1 cellular context compared by ENCODE assay signal in genomic region chr14:88565427-88565826, GRCh38.
A peak's percentile ranks its signal among the peaks of the same experiment; 100 is the strongest.
TF ChIP-seq lines count a peak whose summit lies in the region.

No MANE protein-coding gene starts in this region.

TF ChIP-seq in HepG2, 621 proteins besides CTCF, POLR2A, EP300 and RAD21:
- peak; percentile 38; the same call in 1 of the 2 replicates for TF ChIP-seq NR2F6 (IDR thresholded peaks at IDR 0.05)
- TF ChIP-seq NR2F6 (CRISPR knock-in tag; IDR thresholded peaks at IDR 0.05): no peak
- no peak for TF ChIP-seq RFXAP (CRISPR knock-in tag; IDR thresholded peaks at IDR 0.05; ENCODE audit: borderline replicate concordance)
- TF ChIP-seq MAFK (conservative IDR thresholded peaks at IDR 0.05 in 1 of 2, IDR thresholded peaks at IDR 0.05 in 1 of 2; ENCODE audit: low read length in 2 of 2): no peak
